In the genomic region with DNA sequence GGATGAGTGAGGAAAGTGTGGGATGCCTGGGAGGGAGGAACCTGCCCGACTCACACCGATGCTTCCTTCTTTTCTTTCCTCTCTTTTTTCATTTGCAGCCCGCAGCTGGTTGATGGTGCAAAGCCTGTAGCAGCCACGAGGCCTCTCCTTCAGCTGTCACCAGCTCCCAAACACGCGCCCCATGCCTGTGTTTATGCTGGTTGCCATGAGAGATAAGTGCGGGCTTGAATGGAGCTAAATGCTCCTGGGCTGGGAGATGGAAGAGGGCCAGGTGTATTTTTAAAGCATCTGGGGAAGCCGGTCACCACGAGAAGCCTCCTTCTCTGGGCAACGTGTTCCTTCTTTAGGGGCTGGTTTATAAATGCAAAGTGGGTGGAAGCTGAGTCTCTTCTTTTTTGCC, we compare ENCODE assay signal across 9 cellular contexts. TPM values are rescaled to one million over a fixed set of nuclear protein-coding genes. Genes with fewer than 3 reads are reported as not detected.
DNase-seq lines count a peak whose midpoint lies in the region; ATAC-seq and TF ChIP-seq lines count a peak whose summit lies in the region.
"Had no signal": no experiment of that assay in that cellular context is flagged by ENCODE, and none has a peak within 500 bp of the region (broad histone marks: within the 10 kb centered on the region; RNA-seq: fewer than 3 reads in every experiment).

No MANE protein-coding gene starts in this region.

- H3K27ac ChIP-seq in GM23248 (no peak overlapping the region), gastroesophageal sphincter (peak overlapping the region in 2 of 4 donors; percentile 26 to 29), A673 (ENCODE audit: low read depth, low read length, poor library complexity, severe bottlenecking) (no peak overlapping the region)
- H3K27ac ChIP-seq: adrenal gland had no signal

- in situ Hi-C loops in GM23248 (cut with MboI) = no loop called here

- POLR2A ChIA-PET in A673 (lab: Charles Lee; ENCODE audit: low non-redundant PET) = no interaction called here

- BruUV-seq in A673 (replicated peaks; lab: Mats Ljungman, UMichigan) = no TSS peak

- no peaks in the 10 kb centered on the region for H3K9me2 ChIP-seq in GM23248 (ENCODE audit: insufficient read depth)

- H2AFZ ChIP-seq in GM23248 = no peak overlapping the region

- H3K36me3 ChIP-seq in GM23248 (ENCODE audit: low read depth) (no peaks in the 10 kb centered on the region), gastroesophageal sphincter (no peaks in the 10 kb centered on the region), A673 (ENCODE audit: insufficient read depth, low read length, poor library complexity, severe bottlenecking) (no peaks in the 10 kb centered on the region)
- H3K36me3 ChIP-seq: adrenal gland had no signal

- H3K79me2 ChIP-seq in GM23248 (ENCODE audit: insufficient read depth) = no peaks in the 10 kb centered on the region

- H3K27me3 ChIP-seq in GM23248 (replicated peaks; ENCODE audit: insufficient read depth) = no peaks in the 10 kb centered on the region
- no peaks in the 10 kb centered on the region for H3K27me3 ChIP-seq in gastroesophageal sphincter
- no peaks in the 10 kb centered on the region for H3K27me3 ChIP-seq in A673 (replicated peaks; ENCODE audit: insufficient read depth, low read depth, low read length, poor library complexity)
- H3K27me3 ChIP-seq: adrenal gland had no signal

- TF ChIP-seq CTCF in gastroesophageal sphincter (IDR thresholded peaks at IDR 0.05) = no peak
- TF ChIP-seq CTCF in GM10266 (IDR thresholded peaks at IDR 0.05; ENCODE audit: control insufficient read depth, insufficient read depth, low read depth, missing control alignments) = no peak
- no peak for TF ChIP-seq CTCF in A673 (conservative IDR thresholded peaks at IDR 0.05; ENCODE audit: low read depth, low read length)

- peak; percentile 82 for ATAC-seq in gastroesophageal sphincter
- ATAC-seq in HG03460 (IDR thresholded peaks at IDR 0.05; ENCODE audit: unreplicated experiment) = no peak

- no peak overlapping the region for H3K4me2 ChIP-seq in GM23248 (ENCODE audit: unreplicated experiment)

- intact Hi-C loops in posterior cingulate gyrus (cut with DNase I) (no loop called here), A673 (cut with micrococcal nuclease; ENCODE audit: unreplicated experiment) (no loop called here)

- no peaks in the 10 kb centered on the region for H4K20me1 ChIP-seq in GM23248 (ENCODE audit: insufficient read depth)

- no peak for TF ChIP-seq POLR2A in gastroesophageal sphincter (IDR thresholded peaks at IDR 0.05)

- CTCF ChIA-PET in A673 (lab: Charles Lee) = no interaction called here

- peaks cover 3% of the 10 kb centered on the region; the same call in 1 of the 2 replicates for H3K4me1 ChIP-seq in GM23248 (ENCODE audit: insufficient read depth)
- H3K4me1 ChIP-seq in gastroesophageal sphincter = peaks cover 2 to 14% (median 5%) of the 10 kb centered on the region in 3 donors
- no peaks in the 10 kb centered on the region for H3K4me1 ChIP-seq in A673 (ENCODE audit: insufficient read depth, low read length, poor library complexity, severe bottlenecking)
- H3K4me1 ChIP-seq: adrenal gland had no signal

- no peak for TF ChIP-seq EP300 in gastroesophageal sphincter (IDR thresholded peaks at IDR 0.05)

- H3K4me3 ChIP-seq in GM23248 = no peak overlapping the region
- no peak overlapping the region for H3K4me3 ChIP-seq in gastroesophageal sphincter
- no peak overlapping the region for H3K4me3 ChIP-seq in A673 (ENCODE audit: low read depth, low read length, poor library complexity, severe bottlenecking)
- H3K4me3 ChIP-seq: adrenal gland had no signal

- 33 to 46% methylated on average over 10 of the region's 10 CpGs for WGBS in GM23248 (ENCODE audit: low coverage in 1 of 2, low lambda C conversion rate in 2 of 2, missing lambda C conversion rate in 2 of 2), 2 experiments
- 0 to 2% methylated on average over 6 to 7 of the region's 10 CpGs for WGBS in gastroesophageal sphincter (ENCODE audit: low coverage in 1 of 2), 2 donors

- H3F3A ChIP-seq in GM23248 (ENCODE audit: insufficient read depth) = no peaks in the 10 kb centered on the region

- DNase-seq in GM23248 (peak; percentile 24), NCI-H2196 treated with DMSO at 0.1 percent for 48 hours (lab: John Stamatoyannopoulos, UW; ENCODE audit: unreplicated experiment) (peak; percentile 13), posterior cingulate gyrus (peak; percentile 19 to 95 (median 70)), GM10266 (ENCODE audit: extremely low spot score) (no peak), A673 (ENCODE audit: low spot score) (no peak)
- no peak for DNase-seq in activated CD4-positive, alpha-beta T cell treated with anti-CD3 and anti-CD28 coated beads for 48 hours

- H3K9me3 ChIP-seq in GM23248 (ENCODE audit: low read depth) (no peaks in the 10 kb centered on the region), gastroesophageal sphincter (no peaks in the 10 kb centered on the region), A673 (ENCODE audit: low read depth, low read length, poor library complexity, severe bottlenecking) (no peaks in the 10 kb centered on the region)
- H3K9me3 ChIP-seq: adrenal gland had no signal

- H3K9ac ChIP-seq in GM23248 = no peak overlapping the region

RNA-seq across cellular contexts. Expression of a gene that starts 9.3 kb away (rescaled TPM):
- total RNA-seq in GM23248 (2014; rRNA removed; shearing (Covaris generic)) = 0.32 and 1.1 TPM in 2 replicates
- 0.29 and 0.93 TPM in 2 replicates for polyA plus RNA-seq in GM23248 (2016; fragmentation: Nextera tagmentation; extraction: Ambion mirVana)
- 1 to 10 TPM in 3 of 4 donors, under 1 TPM in 1; 0.57 to 2.7 (median 1.8) TPM for total RNA-seq in gastroesophageal sphincter
- total RNA-seq in A673 (2021) = 0.21 and 1.3 TPM in 2 replicates

Comparison
In these comparisons a context has a peak if more than half of its experiments do, and no peak if none do; other contexts are left out.
1. DNase-seq: peak in GM23248 (single experiment), NCI-H2196 treated with DMSO at 0.1 percent for 48 hours (single experiment) and posterior cingulate gyrus (10 of 10); none in activated CD4-positive, alpha-beta T cell treated with anti-CD3 and anti-CD28 coated beads for 48 hours (single experiment), GM10266 (single experiment) and A673 (single experiment).